In genomic region chr16:84883301-84883700, GRCh38 we compare ENCODE assay signal across 1 cellular context.
TF ChIP-seq lines count a peak whose summit lies in the region.

No MANE protein-coding gene starts in this region.

TF ChIP-seq in GM23338, 12 proteins besides CTCF, POLR2A, EP300 and RAD21 (continued from another document):
- TF ChIP-seq ZNF462 (CRISPR knock-in tag; IDR thresholded peaks at IDR 0.05) (no peak), EZH2 (IDR thresholded peaks at IDR 0.05; ENCODE audit: low read depth, unreplicated experiment) (no peak), JUNB (IDR thresholded peaks at IDR 0.05; ENCODE audit: unreplicated experiment) (no peak), ZNF331 (CRISPR knock-in tag; IDR thresholded peaks at IDR 0.05; ENCODE audit: low read depth) (no peak), CREB1 (CRISPR knock-in tag; IDR thresholded peaks at IDR 0.05; ENCODE audit: low read depth) (no peak)
